ENCODE assay signal across 1 cellular context in genomic region chr22:30320021-30320556, GRCh38.
TF ChIP-seq lines count a peak whose summit lies in the region.

No MANE protein-coding gene starts in this region.

TF ChIP-seq in WTC11, 78 proteins besides CTCF, POLR2A, EP300 and RAD21 (continued from another document):
- TF ChIP-seq PRDM15 (CRISPR knock-in tag; IDR thresholded peaks at IDR 0.05), result no peak
- TF ChIP-seq JAZF1 (CRISPR knock-in tag; IDR thresholded peaks at IDR 0.05), result no peak
- TF ChIP-seq NR1H2 (CRISPR knock-in tag; IDR thresholded peaks at IDR 0.05), result no peak
- TF ChIP-seq TCF7 (CRISPR knock-in tag; IDR thresholded peaks at IDR 0.05; ENCODE audit: low read depth), result no peak
- TF ChIP-seq ZNF423 (CRISPR knock-in tag; IDR thresholded peaks at IDR 0.05), result no peak
- no peak for TF ChIP-seq PREB (CRISPR knock-in tag; IDR thresholded peaks at IDR 0.05; ENCODE audit: borderline replicate concordance)
- no peak for TF ChIP-seq RORB (CRISPR knock-in tag; IDR thresholded peaks at IDR 0.05)
- TF ChIP-seq ZNF281 (CRISPR knock-in tag; IDR thresholded peaks at IDR 0.05), result no peak
- no peak for TF ChIP-seq ZBTB43 (CRISPR knock-in tag; IDR thresholded peaks at IDR 0.05)
- TF ChIP-seq SP1 (CRISPR knock-in tag; conservative IDR thresholded peaks at IDR 0.05), result no peak
- TF ChIP-seq NFE2L1 (CRISPR knock-in tag; IDR thresholded peaks at IDR 0.05), result no peak
- no peak for TF ChIP-seq GRHL2 (CRISPR knock-in tag; IDR thresholded peaks at IDR 0.05; ENCODE audit: insufficient replicate concordance, severe bottlenecking)
- TF ChIP-seq HMGXB4 (CRISPR knock-in tag; IDR thresholded peaks at IDR 0.05), result no peak
- no peak for TF ChIP-seq SOX15 (CRISPR knock-in tag; IDR thresholded peaks at IDR 0.05)
- TF ChIP-seq ZNF512 (CRISPR knock-in tag; IDR thresholded peaks at IDR 0.05; ENCODE audit: borderline replicate concordance), result no peak
